ENCODE assay signal across 10 cellular contexts in genomic region chr15:78058401-78058935, GRCh38. TPM values are rescaled to one million over a fixed set of nuclear protein-coding genes. Genes with fewer than 3 reads are reported as not detected.
DNase-seq lines count a peak whose midpoint lies in the region; ATAC-seq and TF ChIP-seq lines count a peak whose summit lies in the region.
"Had no signal": no experiment of that assay in that cellular context is flagged by ENCODE, and none has a peak within 500 bp of the region (broad histone marks: within the 10 kb centered on the region; RNA-seq: fewer than 3 reads in every experiment).

No MANE protein-coding gene starts in this region.

- H3K4me1 ChIP-seq in adrenal gland (replicated peaks in 1 of 2) (peaks cover 63 to 92% of the 10 kb centered on the region in 2 donors), muscle layer of duodenum (ENCODE audit: control insufficient read depth in 1 of 2, insufficient read depth in 2 of 2, low read length in 2 of 2) (peaks cover 44 to 50% of the 10 kb centered on the region in 2 donors), vagina (peaks cover 100% of the 10 kb centered on the region)

- no peak for ATAC-seq in natural killer cell treated with Interleukin-12 subunit alpha and Interleukin-12 subunit beta and Interleukin-15 and Interleukin-18, amount 100 ng/mL, for 72 hours
- no peak for ATAC-seq in natural killer cell

- no peak overlapping the region for H3K4me3 Mint-ChIP-seq in natural killer cell treated with Interleukin-12 subunit alpha and Interleukin-12 subunit beta and Interleukin-15 and Interleukin-18, amount 100 ng/mL, for 72 hours
- no peak overlapping the region for H3K4me3 Mint-ChIP-seq in natural killer cell

- no peak for TF ChIP-seq POLR2A in adrenal gland (IDR thresholded peaks at IDR 0.05)
- no peak for TF ChIP-seq POLR2A in vagina (IDR thresholded peaks at IDR 0.05)

- no peaks in the 10 kb centered on the region for H3K27me3 ChIP-seq in adrenal gland
- no peaks in the 10 kb centered on the region for H3K27me3 ChIP-seq in muscle layer of duodenum (ENCODE audit: low read depth, low read length)
- no peaks in the 10 kb centered on the region for H3K27me3 ChIP-seq in vagina

- no peak for DNase-seq in natural killer cell treated with Interleukin-12 subunit alpha and Interleukin-12 subunit beta and Interleukin-15 and Interleukin-18, amount 100 ng/mL, for 72 hours (ENCODE audit: low spot score)
- DNase-seq in natural killer cell (no peak), adrenal gland (peak in 1 of 7 donors; percentile 53), vagina (ENCODE audit: extremely low spot score in 2 of 2) (no peak), NCI-H1417 treated with DMSO at 0.1 percent for 48 hours (lab: John Stamatoyannopoulos, UW) (no peak), iPS-NIHi11 (ENCODE audit: low spot score) (no peak), midbrain (lab: John Stamatoyannopoulos, UW) (no peak)
- DNase-seq: NCI-H1092 had no signal

- 92 to 96% (median 95%) methylated on average over 7 to 10 of the region's 10 CpGs for WGBS in adrenal gland, 4 donors

- H3K27ac ChIP-seq in adrenal gland (peak overlapping the region in 4 of 5 donors; percentile 29 to 94 (median 85)), muscle layer of duodenum (ENCODE audit: low read length) (peak overlapping the region; percentile 19), vagina (peak overlapping the region; percentile 87)

- TF ChIP-seq CTCF in natural killer cell (IDR thresholded peaks at IDR 0.05) (no peak), adrenal gland (IDR thresholded peaks at IDR 0.05) (no peak), vagina (IDR thresholded peaks at IDR 0.05) (no peak)

- peak overlapping the region; percentile 2 to 62 for H3K27ac Mint-ChIP-seq in natural killer cell treated with Interleukin-12 subunit alpha and Interleukin-12 subunit beta and Interleukin-15 and Interleukin-18, amount 100 ng/mL, for 72 hours
- H3K27ac Mint-ChIP-seq in natural killer cell: peak overlapping the region in 1 of 2 donors; percentile 70

- H3K36me3 ChIP-seq in adrenal gland (replicated peaks in 1 of 2): peaks cover 0 to 3% of the 10 kb centered on the region in 2 donors
- H3K36me3 ChIP-seq in muscle layer of duodenum (ENCODE audit: control insufficient read depth in 1 of 2, insufficient read depth in 2 of 2, low read length in 2 of 2): peaks cover 0 to 7% of the 10 kb centered on the region in 2 donors
- peaks cover 0 to 4% of the 10 kb centered on the region in 2 donors for H3K36me3 ChIP-seq in vagina

- no peaks in the 10 kb centered on the region for H3K27me3 Mint-ChIP-seq in natural killer cell treated with Interleukin-12 subunit alpha and Interleukin-12 subunit beta and Interleukin-15 and Interleukin-18, amount 100 ng/mL, for 72 hours
- no peaks in the 10 kb centered on the region for H3K27me3 Mint-ChIP-seq in natural killer cell (ENCODE audit: low read depth in 2 of 2)

- no peaks in the 10 kb centered on the region for H3K9me3 Mint-ChIP-seq in natural killer cell treated with Interleukin-12 subunit alpha and Interleukin-12 subunit beta and Interleukin-15 and Interleukin-18, amount 100 ng/mL, for 72 hours
- H3K9me3 Mint-ChIP-seq in natural killer cell: no peaks in the 10 kb centered on the region

- no peaks in the 10 kb centered on the region for H3K36me3 Mint-ChIP-seq in natural killer cell treated with Interleukin-12 subunit alpha and Interleukin-12 subunit beta and Interleukin-15 and Interleukin-18, amount 100 ng/mL, for 72 hours
- H3K36me3 Mint-ChIP-seq in natural killer cell: peaks cover under 1% of the 10 kb centered on the region

- H3K4me3 ChIP-seq in adrenal gland: no peak overlapping the region
- H3K4me3 ChIP-seq in muscle layer of duodenum (ENCODE audit: low read depth in 1 of 2, low read length in 2 of 2): no peak overlapping the region
- H3K4me3 ChIP-seq in vagina: no peak overlapping the region

- H3K4me1 Mint-ChIP-seq in natural killer cell treated with Interleukin-12 subunit alpha and Interleukin-12 subunit beta and Interleukin-15 and Interleukin-18, amount 100 ng/mL, for 72 hours (ENCODE audit: low read depth in 2 of 2): peaks cover 41 to 65% of the 10 kb centered on the region in 2 donors
- H3K4me1 Mint-ChIP-seq in natural killer cell: peaks cover 45 to 57% of the 10 kb centered on the region in 2 donors

- H3K9me3 ChIP-seq in adrenal gland (replicated peaks in 1 of 3): no peaks in the 10 kb centered on the region
- H3K9me3 ChIP-seq in muscle layer of duodenum (ENCODE audit: control insufficient read depth in 1 of 2, low read length in 2 of 2): no peaks in the 10 kb centered on the region
- no peaks in the 10 kb centered on the region for H3K9me3 ChIP-seq in vagina

- intact Hi-C loops in natural killer cell (cut with micrococcal nuclease) (no loop called here), adrenal gland (cut with DNase I) (no loop called here), vagina (cut with DNase I) (no loop called here)

RNA-seq across cellular contexts. Expression of gene TBC1D2B, which starts 19.0 kb away (rescaled TPM):
- 10 to 100 TPM; 54.1 to 97.0 TPM for total RNA-seq in natural killer cell treated with Interleukin-12 subunit alpha and Interleukin-12 subunit beta and Interleukin-15 and Interleukin-18, amount 100 ng/mL, for 72 hours
- 10 to 100 TPM; 54.0 to 83.5 (median 56.7) TPM for total RNA-seq in natural killer cell
- 10 to 100 TPM; 32.4 to 95.0 (median 66.5) TPM for total RNA-seq in adrenal gland
- 10 to 100 TPM; 16.3 to 24.5 (median 18.2) TPM for polyA plus RNA-seq in adrenal gland
- total RNA-seq in vagina: 63.6 TPM

RNA-seq across cellular contexts. Expression of gene SH2D7, which starts 33.9 kb away (rescaled TPM):
- total RNA-seq in natural killer cell treated with Interleukin-12 subunit alpha and Interleukin-12 subunit beta and Interleukin-15 and Interleukin-18, amount 100 ng/mL, for 72 hours: not detected
- not detected for total RNA-seq in natural killer cell
- total RNA-seq in adrenal gland: not detected
- polyA plus RNA-seq in adrenal gland: not detected
- total RNA-seq in vagina: not detected
- total RNA-seq: dermis microvascular lymphatic vessel endothelial cell had no signal

Comparison
In these comparisons a context has a peak if more than half of its experiments do, and no peak if none do; other contexts are left out.
1. H3K27ac ChIP-seq: peak in every context shown above with its lines; median percentile 87 in vagina; 85 in adrenal gland; 19 in muscle layer of duodenum.